In genomic region chr1:94237291-94238226, GRCh38 we compare ENCODE assay signal across 1 cellular context.
A peak's percentile ranks its signal among the peaks of the same experiment; 100 is the strongest.
TF ChIP-seq lines count a peak whose summit lies in the region.

Gene ARHGAP29, minus strand, starts transcription at chr1:94237584. Its CDS starts 5,973 bp downstream, at chr1:94231611.

TF ChIP-seq in K562, 482 proteins besides CTCF, POLR2A, EP300 and RAD21 (continued from another document and continues in another):
- TF ChIP-seq NKRF (IDR thresholded peaks at IDR 0.05; ENCODE audit: borderline replicate concordance): no peak
- TF ChIP-seq HOXB6 (CRISPR knock-in tag; IDR thresholded peaks at IDR 0.05; ENCODE audit: borderline replicate concordance): no peak
- TF ChIP-seq ZNF785 (CRISPR knock-in tag; IDR thresholded peaks at IDR 0.05): no peak
- no peak for TF ChIP-seq ARID2 (IDR thresholded peaks at IDR 0.05)
- no peak for TF ChIP-seq PRDM10 (IDR thresholded peaks at IDR 0.05; ENCODE audit: partially characterized antibody)
- TF ChIP-seq IRF1 (CRISPR knock-in tag; IDR thresholded peaks at IDR 0.05; ENCODE audit: borderline replicate concordance): no peak
- TF ChIP-seq THRA (IDR thresholded peaks at IDR 0.05): no peak
- no peak for TF ChIP-seq MEF2A (IDR thresholded peaks at IDR 0.05; ENCODE audit: control insufficient read depth, low read depth, low read length)
- TF ChIP-seq CUX1 (CRISPR knock-in tag; IDR thresholded peaks at IDR 0.05): no peak
- peak; percentile 69; the same call in 1 of the 2 replicates for TF ChIP-seq ZNF407 (IDR thresholded peaks at IDR 0.05; ENCODE audit: low read depth)
- no peak for TF ChIP-seq POLR2AphosphoS5 (IDR thresholded peaks at IDR 0.05; ENCODE audit: control insufficient read depth, insufficient read depth, low read depth, low read length)
- TF ChIP-seq POLR3A (IDR thresholded peaks at IDR 0.05; ENCODE audit: borderline replicate concordance, extremely low read depth, insufficient read depth, insufficient read length): no peak
- TF ChIP-seq CXXC5 (CRISPR knock-in tag; IDR thresholded peaks at IDR 0.05): 0 out of 2 replicates have a peak, but pooled peaks have one; percentile 19
- TF ChIP-seq SRSF1 (IDR thresholded peaks at IDR 0.05; ENCODE audit: low read depth, low read length): no peak
- no peak for TF ChIP-seq FOXO4 (CRISPR knock-in tag; IDR thresholded peaks at IDR 0.05)
- no peak for TF ChIP-seq LCOR (CRISPR knock-in tag; IDR thresholded peaks at IDR 0.05)
- no peak for TF ChIP-seq ESRRA (IDR thresholded peaks at IDR 0.05; ENCODE audit: borderline replicate concordance, low read depth)
- no peak for TF ChIP-seq HDAC1 (IDR thresholded peaks at IDR 0.05)
- TF ChIP-seq SETDB1 (IDR thresholded peaks at IDR 0.05; ENCODE audit: low read length): no peak
- TF ChIP-seq PPARD (CRISPR knock-in tag; IDR thresholded peaks at IDR 0.05): no peak
- no peak for TF ChIP-seq ZNF121 (CRISPR knock-in tag; conservative IDR thresholded peaks at IDR 0.05)
- TF ChIP-seq FOSL1 (tag; conservative IDR thresholded peaks at IDR 0.05): no peak
- TF ChIP-seq MXI1 (IDR thresholded peaks at IDR 0.05; ENCODE audit: low read depth, low read length): no peak
- TF ChIP-seq HMG20B (CRISPR knock-in tag; IDR thresholded peaks at IDR 0.05): no peak
- TF ChIP-seq NFYB (IDR thresholded peaks at IDR 0.05; ENCODE audit: extremely low read depth, insufficient read length): no peak
- TF ChIP-seq JUN (IDR thresholded peaks at IDR 0.05; ENCODE audit: borderline replicate concordance, low read depth, low read length): no peak
- no peak for TF ChIP-seq JUN (CRISPR knock-in tag; IDR thresholded peaks at IDR 0.05; ENCODE audit: borderline replicate concordance)
- TF ChIP-seq ZNF134 (CRISPR knock-in tag; conservative IDR thresholded peaks at IDR 0.05): no peak
